Comparison of ENCODE assay signal across 8 cellular contexts in genomic region chr11:61161190-61162091, GRCh38. TPM values are rescaled to one million over a fixed set of nuclear protein-coding genes. Genes with fewer than 3 reads are reported as not detected.
DNase-seq lines count a peak whose midpoint lies in the region; ATAC-seq and TF ChIP-seq lines count a peak whose summit lies in the region.

VPS37C (minus strand) TSS chr11:61161426; CDS start chr11:61138829, 22,597 bp downstream.

- peak within 1 kb of the TSS; percentile 77 for H2AFZ ChIP-seq in GM23338

- H3K27me3 Mint-ChIP-seq in GM23338 (ENCODE audit: insufficient read depth, low read depth, poor library complexity) = peaks cover 3% of the 10 kb centered on the region
- no peaks in the 10 kb centered on the region for H3K27me3 Mint-ChIP-seq in activated T-helper 17 cell treated with anti-CD3 and anti-CD28 coated beads, Interleukin-2, amount 50 U/mL, for 72 hours
- H3K27me3 Mint-ChIP-seq in naive thymus-derived CD4-positive, alpha-beta T cell = no peaks in the 10 kb centered on the region
- H3K27me3 Mint-ChIP-seq in stimulated activated memory B cell treated with anti-CD40 and anti-IgM and Interleukin-4, amounts not matched to agents 10 μg/mL and 1 μg/mL and 100 μg/mL, for 72 hours = no peaks in the 10 kb centered on the region

- CTCF ChIA-PET in naive thymus-derived CD4-positive, alpha-beta T cell (lab: Charles Lee) = interaction anchor here (0.8 to 1.0 kb wide), 2 partner anchors 9 to 23 kb away, joined by 3 to 4 read pairs; no protein-coding TSS in a partner anchor

- no peaks in the 10 kb centered on the region for H3K36me3 Mint-ChIP-seq in GM23338 (ENCODE audit: low read depth)
- H3K36me3 Mint-ChIP-seq in activated T-helper 17 cell treated with anti-CD3 and anti-CD28 coated beads, Interleukin-2, amount 50 U/mL, for 72 hours (ENCODE audit: low read depth) = peaks cover 13% of the 10 kb centered on the region
- H3K36me3 Mint-ChIP-seq in naive thymus-derived CD4-positive, alpha-beta T cell = peaks cover 4 to 13% (median 5%) of the 10 kb centered on the region in 5 donors
- peaks cover 15% of the 10 kb centered on the region for H3K36me3 Mint-ChIP-seq in stimulated activated memory B cell treated with anti-CD40 and anti-IgM and Interleukin-4, amounts not matched to agents 10 μg/mL and 1 μg/mL and 100 μg/mL, for 72 hours

- peak within 1 kb of the TSS; percentile 77 for H3K4me3 ChIP-seq in GM23338
- peak within 1 kb of the TSS; percentile 74 for H3K4me3 ChIP-seq in naive thymus-derived CD4-positive, alpha-beta T cell (ENCODE audit: low read length)

- H3K4me2 ChIP-seq in GM23338 = peak within 1 kb of the TSS; percentile 75

- H3K4me3 Mint-ChIP-seq in GM23338 = peak within 1 kb of the TSS; percentile 93
- peak within 1 kb of the TSS; percentile 89 for H3K4me3 Mint-ChIP-seq in activated T-helper 17 cell treated with anti-CD3 and anti-CD28 coated beads, Interleukin-2, amount 50 U/mL, for 72 hours
- H3K4me3 Mint-ChIP-seq in naive thymus-derived CD4-positive, alpha-beta T cell = peak within 1 kb of the TSS; percentile 85 to 96 (median 90)
- H3K4me3 Mint-ChIP-seq in stimulated activated memory B cell treated with anti-CD40 and anti-IgM and Interleukin-4, amounts not matched to agents 10 μg/mL and 1 μg/mL and 100 μg/mL, for 72 hours = peak within 1 kb of the TSS; percentile 92

- no peak for TF ChIP-seq CTCF in GM23338 (conservative IDR thresholded peaks at IDR 0.05; ENCODE audit: low read depth in 2 of 2)

- no peaks in the 10 kb centered on the region for H3K9me3 Mint-ChIP-seq in GM23338
- no peaks in the 10 kb centered on the region for H3K9me3 Mint-ChIP-seq in activated T-helper 17 cell treated with anti-CD3 and anti-CD28 coated beads, Interleukin-2, amount 50 U/mL, for 72 hours
- peaks cover 0 to 9% (median 2%) of the 10 kb centered on the region in 11 donors for H3K9me3 Mint-ChIP-seq in naive thymus-derived CD4-positive, alpha-beta T cell
- peaks cover 5% of the 10 kb centered on the region for H3K9me3 Mint-ChIP-seq in stimulated activated memory B cell treated with anti-CD40 and anti-IgM and Interleukin-4, amounts not matched to agents 10 μg/mL and 1 μg/mL and 100 μg/mL, for 72 hours

- H3K36me3 ChIP-seq in GM23338 (ENCODE audit: insufficient read depth) = no peaks in the 10 kb centered on the region
- no peaks in the 10 kb centered on the region for H3K36me3 ChIP-seq in naive thymus-derived CD4-positive, alpha-beta T cell (ENCODE audit: control insufficient read depth in 2 of 3, insufficient read depth in 3 of 3, low read length in 3 of 3)

- H3F3A ChIP-seq in GM23338 (replicated peaks; ENCODE audit: low read depth) = 0 out of 2 replicates have a peak, but pooled peaks cover 10% of the 10 kb centered on the region

- intact Hi-C loops in naive thymus-derived CD4-positive, alpha-beta T cell (cut with micrococcal nuclease) = loop anchor here (1.0 to 5.0 kb wide), 16 partner anchors 26 to 806 kb away; partner anchors contain the start of genes CPSF7 (in 2 of the 2), DDB1 (in 2 of the 2), TKFC (in 2 of the 2) and CCDC86 (in 1 of the 2)

- peak within 1 kb of the TSS; percentile 97 for H3K27ac Mint-ChIP-seq in GM23338
- H3K27ac Mint-ChIP-seq in activated T-helper 17 cell treated with anti-CD3 and anti-CD28 coated beads, Interleukin-2, amount 50 U/mL, for 72 hours = peak within 1 kb of the TSS; percentile 92
- peak within 1 kb of the TSS; percentile 84 to 96 (median 94) for H3K27ac Mint-ChIP-seq in naive thymus-derived CD4-positive, alpha-beta T cell
- H3K27ac Mint-ChIP-seq in stimulated activated memory B cell treated with anti-CD40 and anti-IgM and Interleukin-4, amounts not matched to agents 10 μg/mL and 1 μg/mL and 100 μg/mL, for 72 hours = peak within 1 kb of the TSS; percentile 94

- peaks cover 9% of the 10 kb centered on the region; the same call in 1 of the 2 replicates for H4K20me1 ChIP-seq in GM23338 (replicated peaks; ENCODE audit: insufficient read depth)

- peak; percentile 90 for ATAC-seq in GM23338
- ATAC-seq in activated T-helper 17 cell treated with anti-CD3 and anti-CD28 coated beads, Interleukin-2, amount 50 U/mL, for 72 hours (replicated peaks) = peak; percentile 83
- ATAC-seq in naive thymus-derived CD4-positive, alpha-beta T cell = peak; percentile 83
- peak; percentile 90 for ATAC-seq in stimulated activated memory B cell treated with anti-CD40 and anti-IgM and Interleukin-4, amounts not matched to agents 10 μg/mL and 1 μg/mL and 100 μg/mL, for 72 hours

- no peaks in the 10 kb centered on the region for H3K9me3 ChIP-seq in naive thymus-derived CD4-positive, alpha-beta T cell (ENCODE audit: control insufficient read depth in 2 of 3, low read length in 3 of 3)

- peaks cover 12% of the 10 kb centered on the region for H3K4me1 ChIP-seq in GM23338 (ENCODE audit: insufficient read depth)
- H3K4me1 ChIP-seq in naive thymus-derived CD4-positive, alpha-beta T cell (ENCODE audit: control insufficient read depth in 2 of 2, insufficient read depth in 2 of 2, low read length in 2 of 2) = peaks cover 7 to 14% of the 10 kb centered on the region in 2 donors

- peaks cover 39% of the 10 kb centered on the region for H3K79me2 ChIP-seq in GM23338 (replicated peaks; ENCODE audit: insufficient read depth)

- peak within 1 kb of the TSS; percentile 88 for H3K27ac ChIP-seq in GM23338 (ENCODE audit: low read depth)
- peak within 1 kb of the TSS; percentile 78 for H3K27ac ChIP-seq in naive thymus-derived CD4-positive, alpha-beta T cell (ENCODE audit: low read depth, low read length)

- H3K4me1 Mint-ChIP-seq in GM23338 = peaks cover 26% of the 10 kb centered on the region
- peaks cover 37% of the 10 kb centered on the region for H3K4me1 Mint-ChIP-seq in activated T-helper 17 cell treated with anti-CD3 and anti-CD28 coated beads, Interleukin-2, amount 50 U/mL, for 72 hours
- H3K4me1 Mint-ChIP-seq in naive thymus-derived CD4-positive, alpha-beta T cell = peaks cover 31 to 62% (median 48%) of the 10 kb centered on the region in 7 donors
- peaks cover 78% of the 10 kb centered on the region for H3K4me1 Mint-ChIP-seq in stimulated activated memory B cell treated with anti-CD40 and anti-IgM and Interleukin-4, amounts not matched to agents 10 μg/mL and 1 μg/mL and 100 μg/mL, for 72 hours

- DNase-seq in Daoy (ENCODE audit: low read depth) (peak; percentile 91), GM23338 (ENCODE audit: low spot score) (peak; percentile 91), Kasumi-1 (lab: John Stamatoyannopoulos, UW) (peak; percentile 64 to 68), RPMI7951 (ENCODE audit: low read depth) (peak; percentile 83), fibroblast of gingiva (ENCODE audit: low read depth) (peak; percentile 80)
- DNase-seq in naive thymus-derived CD4-positive, alpha-beta T cell = peak; percentile 80 to 99 (median 87)

- no peaks in the 10 kb centered on the region for H3K9me2 ChIP-seq in GM23338 (ENCODE audit: insufficient read depth)

- POLR2A ChIA-PET in naive thymus-derived CD4-positive, alpha-beta T cell (lab: Charles Lee) = interaction anchor here (1.1 to 2.8 kb wide), 4 partner anchors 48 to 255 kb away, joined by 3 to 9 read pairs (median 4); partner anchors contain the start of genes CD5, PRPF19 and TMEM109

- no peaks in the 10 kb centered on the region for H3K27me3 ChIP-seq in GM23338 (ENCODE audit: insufficient read depth)
- H3K27me3 ChIP-seq in naive thymus-derived CD4-positive, alpha-beta T cell (ENCODE audit: control insufficient read depth in 2 of 2, insufficient read depth in 2 of 2, low read length in 2 of 2) = no peaks in the 10 kb centered on the region

TF ChIP-seq in GM23338, 12 proteins besides CTCF, POLR2A, EP300 and RAD21:
- TF ChIP-seq POLR2AphosphoS5 (IDR thresholded peaks at IDR 0.05; ENCODE audit: low read depth) = peak; percentile 85
- TF ChIP-seq CREB1 (CRISPR knock-in tag; IDR thresholded peaks at IDR 0.05; ENCODE audit: low read depth) = 0 out of 2 replicates have a peak, but pooled peaks have one; percentile 42
- TF ChIP-seq EZH2 (IDR thresholded peaks at IDR 0.05; ENCODE audit: low read depth, unreplicated experiment) = no peak
- 0 out of 2 replicates have a peak, but pooled peaks have one; percentile 3 for TF ChIP-seq ETS1 (IDR thresholded peaks at IDR 0.05)

RNA-seq across cellular contexts. Expression of gene VPS37C, which starts in this region (rescaled TPM):
- total RNA-seq in Daoy (2014; rRNA removed; shearing (Covaris generic)) = 7.8 and 11.5 TPM in 2 replicates
- 14.4 and 19.4 TPM in 2 replicates for total RNA-seq in GM23338 (2014; rRNA removed; shearing (Covaris generic))
- 8.7 and 8.8 TPM in 2 replicates for polyA plus RNA-seq in GM23338 (2016; fragmentation: Nextera tagmentation; extraction: Ambion mirVana)
- total RNA-seq in RPMI7951 (2014; rRNA removed; shearing (Covaris generic)) = 11.5 TPM in 2 replicates
- total RNA-seq in activated T-helper 17 cell treated with anti-CD3 and anti-CD28 coated beads, Interleukin-2, amount 50 U/mL, for 72 hours = 10 to 100 TPM in 1 of 2 donors, 1 to 10 TPM in 1; 9.7 to 14.5 TPM
- 10 to 100 TPM in 1 of 5 experiments, 1 to 10 TPM in 4; 4.1 to 12.0 (median 7.9) TPM for total RNA-seq in naive thymus-derived CD4-positive, alpha-beta T cell
- polyA plus RNA-seq in naive thymus-derived CD4-positive, alpha-beta T cell = under 1 TPM; 0.31 to 0.82 TPM

Comparison
In these comparisons a context has a peak if more than half of its experiments do, and no peak if none do; other contexts are left out.
1. Peak in every context shown above with its lines: DNase-seq, ATAC-seq, H3K4me3 ChIP-seq and H3K27ac ChIP-seq.